In genomic region chr14:50113381-50113811, GRCh38 we compare ENCODE assay signal across 21 cellular contexts. TPM values are rescaled to one million over a fixed set of nuclear protein-coding genes. Genes with fewer than 3 reads are reported as not detected.
DNase-seq lines count a peak whose midpoint lies in the region; ATAC-seq and TF ChIP-seq lines count a peak whose summit lies in the region.
"Had no signal": no experiment of that assay in that cellular context is flagged by ENCODE, and none has a peak within 500 bp of the region (broad histone marks: within the 10 kb centered on the region; RNA-seq: fewer than 3 reads in every experiment).

No MANE protein-coding gene starts in this region.

- no peaks in the 10 kb centered on the region for H4K20me1 ChIP-seq in Karpas-422 (ENCODE audit: insufficient read depth, low read depth, low read length)

- peak; percentile 29 for ATAC-seq in memory B cell (ENCODE audit: low read depth)
- ATAC-seq: HepG2, Panc1, upper lobe of right lung had no signal

- H3K9me3 ChIP-seq in Karpas-422 (ENCODE audit: low read length) = no peaks in the 10 kb centered on the region
- H3K9me3 ChIP-seq: upper lobe of right lung had no signal

- H3K36me3 ChIP-seq in GM06990 (ENCODE audit: control insufficient read depth, insufficient read depth, low read length) (peaks cover 10% of the 10 kb centered on the region), Karpas-422 (ENCODE audit: insufficient read depth, low read length) (peaks cover 62% of the 10 kb centered on the region)

- peak overlapping the region; percentile 98 for H3K27ac Mint-ChIP-seq in memory B cell
- H3K27ac Mint-ChIP-seq: nephron had no signal

- no peak overlapping the region for H3K4me3 Mint-ChIP-seq in memory B cell

- 0 out of 2 replicates have a peak overlapping the region, but pooled peaks have one; percentile 2 for H3K27ac ChIP-seq in Karpas-422 (ENCODE audit: low read length)
- H3K27ac ChIP-seq: dorsolateral prefrontal cortex, upper lobe of right lung had no signal

- no peak overlapping the region for H3K9ac ChIP-seq in Karpas-422 (ENCODE audit: low read length)

- H3K4me1 Mint-ChIP-seq in memory B cell = peaks cover 9% of the 10 kb centered on the region

- TF ChIP-seq CTCF in GM06990 (IDR thresholded peaks at IDR 0.05; ENCODE audit: insufficient read depth, low read length, poor library complexity, severe bottlenecking) (no peak), GM13977 (IDR thresholded peaks at IDR 0.05; ENCODE audit: extremely low read depth, insufficient read depth, missing control alignments) (no peak)

- DNase-seq in GM06990 (ENCODE audit: extremely low read depth, insufficient read length) (peak; percentile 80), GM13977 (ENCODE audit: low spot score) (peak; percentile 37), Karpas-422 (peak; percentile 56), memory B cell (ENCODE audit: low spot score in 2 of 2) (peak in 1 of 2 donors; percentile 14), globus pallidus (ENCODE audit: low spot score) (no peak), NCI-H1105 (lab: John Stamatoyannopoulos, UW) (no peak), SHP77 treated with DMSO at 0.1 percent for 48 hours (lab: John Stamatoyannopoulos, UW) (no peak)
- DNase-seq: activated effector memory CD4-positive, alpha-beta T cell treated with Interleukin-2 at 50 U/mL for 16 hours; amniotic stem cell; dorsolateral prefrontal cortex; foreskin melanocyte; kidney glomerular epithelial cell; mesenchymal stem cell; NCI-H1694 treated with DMSO at 0.1 percent for 48 hours; posterior cingulate gyrus; stimulated activated CD4-positive, alpha-beta T cell treated with anti-CD3 and anti-CD28 coated beads, Interleukin-2, amount 100 ng/mL, for 24 hours; T1000; upper lobe of right lung had no signal

- peaks cover 42% of the 10 kb centered on the region for H3K79me2 ChIP-seq in Karpas-422 (ENCODE audit: low read length)

- no peak overlapping the region for H3K4me2 ChIP-seq in Karpas-422 (ENCODE audit: low read depth, low read length, poor library complexity, severe bottlenecking)

- peaks cover 17% of the 10 kb centered on the region for H3K36me3 Mint-ChIP-seq in memory B cell

- H3K9me2 ChIP-seq in Karpas-422 (replicated peaks; ENCODE audit: insufficient read depth, low read length) = no peaks in the 10 kb centered on the region

- H3K27me3 ChIP-seq in GM06990 (replicated peaks; ENCODE audit: control insufficient read depth, insufficient read depth, low read length) = no peaks in the 10 kb centered on the region
- H3K27me3 ChIP-seq in Karpas-422 (ENCODE audit: low read length) = no peaks in the 10 kb centered on the region
- H3K27me3 ChIP-seq: dorsolateral prefrontal cortex, upper lobe of right lung had no signal

- H3K4me3 ChIP-seq in GM06990 (replicated peaks; ENCODE audit: low read depth, low read length) (peak overlapping the region; percentile 17), Karpas-422 (ENCODE audit: low read length) (no peak overlapping the region)
- H3K4me3 ChIP-seq: upper lobe of right lung had no signal

- in situ Hi-C loops in GM13977 (cut with MboI; ENCODE audit: low pct_unique_long_range_greater_than_20kb, low sequenced_read_pairs, unreplicated experiment) = loop anchor here (10.0 to 25.0 kb wide), 2 partner anchors 411 to 476 kb away; partner anchors contain the start of gene DNAAF2

- peaks cover 28% of the 10 kb centered on the region for H3K4me1 ChIP-seq in Karpas-422 (ENCODE audit: low read length)

- no peak overlapping the region for H2AFZ ChIP-seq in Karpas-422 (ENCODE audit: low read length)

- H3K27me3 Mint-ChIP-seq in memory B cell = no peaks in the 10 kb centered on the region

- H3K9me3 Mint-ChIP-seq in memory B cell = no peaks in the 10 kb centered on the region
- H3K9me3 Mint-ChIP-seq: nephron had no signal

RNA-seq across cellular contexts. Expression of gene VCPKMT, which starts 3.0 kb away (rescaled TPM):
- 8.7 and 25.6 TPM in 2 replicates for total RNA-seq in Karpas-422 (2014; rRNA removed; shearing (Covaris generic); ENCODE audit: low replicate concordance)

Comparison
In these comparisons a context has a peak if more than half of its experiments do, and no peak if none do; other contexts are left out.
1. DNase-seq: peak in GM06990 (single experiment), GM13977 (single experiment) and Karpas-422 (single experiment); none in globus pallidus (single experiment), NCI-H1105 (single experiment) and SHP77 treated with DMSO at 0.1 percent for 48 hours (single experiment).